18 cellular contexts compared by ENCODE assay signal in the genomic region with DNA sequence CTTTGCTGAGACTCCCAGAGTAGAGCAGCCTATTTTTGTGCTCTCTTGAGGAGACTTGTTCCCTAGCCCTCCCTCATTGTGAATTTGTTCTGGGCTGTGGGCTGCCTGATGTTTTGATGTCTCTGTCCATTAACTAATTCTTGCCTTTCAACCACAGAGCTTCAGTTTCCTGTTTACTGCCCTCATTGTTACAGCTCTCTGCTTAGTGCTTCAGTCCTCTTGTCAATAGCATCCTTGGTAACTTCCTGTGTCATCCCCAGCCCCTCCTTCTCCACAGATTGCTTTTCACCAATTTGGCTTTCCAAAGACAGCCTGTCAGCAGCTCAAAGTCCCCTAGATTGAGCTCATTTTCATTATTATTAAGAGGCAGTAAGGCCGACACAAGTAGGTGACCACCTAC.
DNase-seq lines count a peak whose midpoint lies in the region; ATAC-seq and TF ChIP-seq lines count a peak whose summit lies in the region.
"Had no signal": no experiment of that assay in that cellular context is flagged by ENCODE, and none has a peak within 500 bp of the region (broad histone marks: within the 10 kb centered on the region; RNA-seq: fewer than 3 reads in every experiment).

No MANE protein-coding gene starts in this region.

- DNase-seq in G401 (ENCODE audit: low spot score) (peak; percentile 17), cerebellar cortex (ENCODE audit: low spot score) (peak; percentile 7), natural killer cell (no peak), thyroid gland (no peak), vagina (ENCODE audit: extremely low spot score in 2 of 2) (no peak), NK-92 (lab: John Stamatoyannopoulos, UW; ENCODE audit: unreplicated experiment) (no peak)
- no peak for DNase-seq in activated effector memory CD4-positive, alpha-beta T cell treated with anti-CD3 and anti-CD28 coated beads, Interleukin-2, amount 50 U/mL, for 16 hours
- DNase-seq: activated naive CD4-positive, alpha-beta T cell treated with anti-CD3 and anti-CD28 coated beads for 36 hours; BE2C; body of pancreas; mucosa of descending colon; NCI-H146; NCI-H526 treated with DMSO at 0.1 percent for 48 hours had no signal

- H3K36me3 ChIP-seq in thyroid gland (no peaks in the 10 kb centered on the region), vagina (no peaks in the 10 kb centered on the region)
- H3K36me3 ChIP-seq: BE2C, suprapubic skin had no signal

- WGBS in thyroid gland, 2 donors: 50% methylated on average over 1 of the region's 1 CpG

- TF ChIP-seq CTCF in natural killer cell (IDR thresholded peaks at IDR 0.05): no peak
- TF ChIP-seq CTCF in thyroid gland (IDR thresholded peaks at IDR 0.05): no peak
- no peak for TF ChIP-seq CTCF in vagina (IDR thresholded peaks at IDR 0.05)

- in situ Hi-C loops in G401 (cut with HindIII; ENCODE audit: low sequenced_read_pairs): no loop called here

- H3K4me3 Mint-ChIP-seq in natural killer cell: peak overlapping the region; percentile 64
- H3K4me3 Mint-ChIP-seq: activated naive CD4-positive, alpha-beta T cell treated with anti-CD3 and anti-CD28 coated beads for 36 hours; T-helper 1 cell treated with Interleukin-12 subunit alpha and Interleukin-12 subunit beta and Interleukin-4 antibody, amounts not matched to agents 30 μg/mL and 1 μg/mL, for 36 hours had no signal

- no peak overlapping the region for H3K4me3 ChIP-seq in thyroid gland (replicated peaks in 1 of 3)
- no peak overlapping the region for H3K4me3 ChIP-seq in vagina
- H3K4me3 ChIP-seq: body of pancreas, mucosa of descending colon, suprapubic skin had no signal

- TF ChIP-seq POLR2A in thyroid gland (IDR thresholded peaks at IDR 0.05) (no peak), vagina (IDR thresholded peaks at IDR 0.05) (no peak)

- intact Hi-C loops in natural killer cell (cut with micrococcal nuclease) (no loop called here), thyroid gland (cut with DNase I) (no loop called here), vagina (cut with DNase I) (no loop called here)

- H3K27ac Mint-ChIP-seq in natural killer cell: peak overlapping the region; percentile 45 to 81
- H3K27ac Mint-ChIP-seq: activated naive CD4-positive, alpha-beta T cell treated with anti-CD3 and anti-CD28 coated beads for 36 hours; T-helper 1 cell treated with Interleukin-12 subunit alpha and Interleukin-12 subunit beta and Interleukin-4 antibody, amounts not matched to agents 30 μg/mL and 1 μg/mL, for 36 hours had no signal

- H3K27me3 ChIP-seq in thyroid gland: no peaks in the 10 kb centered on the region
- no peaks in the 10 kb centered on the region for H3K27me3 ChIP-seq in vagina
- H3K27me3 ChIP-seq: BE2C, body of pancreas, suprapubic skin had no signal

- H3K4me1 ChIP-seq in thyroid gland (no peaks in the 10 kb centered on the region), vagina (no peaks in the 10 kb centered on the region)
- H3K4me1 ChIP-seq: BE2C, suprapubic skin had no signal

- H3K27me3 Mint-ChIP-seq in natural killer cell (ENCODE audit: low read depth in 2 of 2): no peaks in the 10 kb centered on the region

- peaks cover 21 to 26% of the 10 kb centered on the region in 2 donors for H3K4me1 Mint-ChIP-seq in natural killer cell

- H3K27ac ChIP-seq in thyroid gland (no peak overlapping the region), vagina (no peak overlapping the region)
- H3K27ac ChIP-seq: body of pancreas, KMS-11, suprapubic skin had no signal

- no peaks in the 10 kb centered on the region for H3K9me3 Mint-ChIP-seq in natural killer cell
- H3K9me3 Mint-ChIP-seq: activated naive CD4-positive, alpha-beta T cell treated with anti-CD3 and anti-CD28 coated beads for 36 hours; T-helper 1 cell treated with Interleukin-12 subunit alpha and Interleukin-12 subunit beta and Interleukin-4 antibody, amounts not matched to agents 30 μg/mL and 1 μg/mL, for 36 hours had no signal

- no peaks in the 10 kb centered on the region for H3K36me3 Mint-ChIP-seq in natural killer cell

- H3K9me3 ChIP-seq in thyroid gland (no peaks in the 10 kb centered on the region), vagina (no peaks in the 10 kb centered on the region)
- H3K9me3 ChIP-seq: BE2C, body of pancreas, mucosa of descending colon, suprapubic skin had no signal

- peak; percentile 81 for ATAC-seq in HG03175 (IDR thresholded peaks at IDR 0.05; ENCODE audit: unreplicated experiment)
- peak; percentile 85 to 94 (median 93) for ATAC-seq in natural killer cell
- ATAC-seq: body of pancreas, mucosa of descending colon, Right ventricle myocardium inferior had no signal

Comparison
In these comparisons a context has a peak if more than half of its experiments do, and no peak if none do; other contexts are left out.
1. DNase-seq: peak in G401 (single experiment) and cerebellar cortex (single experiment); none in natural killer cell (single experiment), activated effector memory CD4-positive, alpha-beta T cell treated with anti-CD3 and anti-CD28 coated beads, Interleukin-2, amount 50 U/mL, for 16 hours (single experiment), thyroid gland (0 of 2), vagina (0 of 2) and NK-92 (single experiment).